In genomic region chr12:1916396-1917171, GRCh38 we compare ENCODE assay signal across 10 cellular contexts. TPM values are rescaled to one million over a fixed set of nuclear protein-coding genes. Genes with fewer than 3 reads are reported as not detected.
A peak's percentile ranks its signal among the peaks of the same experiment; 100 is the strongest.
DNase-seq lines count a peak whose midpoint lies in the region; ATAC-seq lines count a peak whose summit lies in the region.
"Had no signal": no experiment of that assay in that cellular context is flagged by ENCODE, and none has a peak within 500 bp of the region (broad histone marks: within the 10 kb centered on the region; RNA-seq: fewer than 3 reads in every experiment).

No MANE protein-coding gene starts in this region.

- peaks cover 28% of the 10 kb centered on the region for H3K4me1 Mint-ChIP-seq in activated CD4-positive, alpha-beta T cell treated with anti-CD3 and anti-CD28 coated beads, Interleukin-2, amount 10 ng/mL, durations not matched to agents 7 days and 5 days
- H3K4me1 Mint-ChIP-seq in stimulated activated effector memory CD8-positive, alpha-beta T cell treated with anti-CD3 and anti-CD28 coated beads, Interleukin-12 subunit alpha, Interleukin-12 subunit beta, amount 100 ng/mL, for 72 hours, result peaks cover 23% of the 10 kb centered on the region

- H3K4me3 Mint-ChIP-seq in activated CD4-positive, alpha-beta T cell treated with anti-CD3 and anti-CD28 coated beads, Interleukin-2, amount 10 ng/mL, durations not matched to agents 7 days and 5 days, result no peak overlapping the region
- H3K4me3 Mint-ChIP-seq in stimulated activated effector memory CD8-positive, alpha-beta T cell treated with anti-CD3 and anti-CD28 coated beads, Interleukin-12 subunit alpha, Interleukin-12 subunit beta, amount 100 ng/mL, for 72 hours, result no peak overlapping the region

- CTCF ChIA-PET in activated CD4-positive, alpha-beta T cell treated with anti-CD3 and anti-CD28 coated beads, Interleukin-2, amount 10 ng/mL, durations not matched to agents 7 days and 5 days (lab: Charles Lee), result interaction anchor here (0.6 to 1.4 kb wide), 5 partner anchors 13 to 1395 kb away, joined by 3 to 5 read pairs (median 3); no protein-coding TSS in a partner anchor

- H3K27ac Mint-ChIP-seq in activated CD4-positive, alpha-beta T cell treated with anti-CD3 and anti-CD28 coated beads, Interleukin-2, amount 10 ng/mL, durations not matched to agents 7 days and 5 days, result peak overlapping the region; percentile 93
- H3K27ac Mint-ChIP-seq in stimulated activated effector memory CD8-positive, alpha-beta T cell treated with anti-CD3 and anti-CD28 coated beads, Interleukin-12 subunit alpha, Interleukin-12 subunit beta, amount 100 ng/mL, for 72 hours, result peak overlapping the region; percentile 85

- POLR2A ChIA-PET in activated CD4-positive, alpha-beta T cell treated with anti-CD3 and anti-CD28 coated beads, Interleukin-2, amount 10 ng/mL, durations not matched to agents 7 days and 5 days (lab: Charles Lee), result no interaction called here

- H3K9me3 Mint-ChIP-seq in activated CD4-positive, alpha-beta T cell treated with anti-CD3 and anti-CD28 coated beads, Interleukin-2, amount 10 ng/mL, durations not matched to agents 7 days and 5 days, result no peaks in the 10 kb centered on the region
- no peaks in the 10 kb centered on the region for H3K9me3 Mint-ChIP-seq in stimulated activated effector memory CD8-positive, alpha-beta T cell treated with anti-CD3 and anti-CD28 coated beads, Interleukin-12 subunit alpha, Interleukin-12 subunit beta, amount 100 ng/mL, for 72 hours

- no peaks in the 10 kb centered on the region for H3K36me3 Mint-ChIP-seq in activated CD4-positive, alpha-beta T cell treated with anti-CD3 and anti-CD28 coated beads, Interleukin-2, amount 10 ng/mL, durations not matched to agents 7 days and 5 days (ENCODE audit: low read depth)
- H3K36me3 Mint-ChIP-seq in stimulated activated effector memory CD8-positive, alpha-beta T cell treated with anti-CD3 and anti-CD28 coated beads, Interleukin-12 subunit alpha, Interleukin-12 subunit beta, amount 100 ng/mL, for 72 hours, result no peaks in the 10 kb centered on the region

- ATAC-seq in stimulated activated effector memory CD8-positive, alpha-beta T cell treated with anti-CD3 and anti-CD28 coated beads, Interleukin-12 subunit alpha, Interleukin-12 subunit beta, amount 100 ng/mL, for 72 hours, result no peak
- ATAC-seq in GM21390 (IDR thresholded peaks at IDR 0.05; ENCODE audit: unreplicated experiment) (no peak), HG02678 (IDR thresholded peaks at IDR 0.05; ENCODE audit: unreplicated experiment) (no peak), HG02938 (IDR thresholded peaks at IDR 0.05; ENCODE audit: unreplicated experiment) (no peak)
- ATAC-seq: Panc1 had no signal

- DNase-seq in activated CD4-positive, alpha-beta T cell treated with anti-CD3 and anti-CD28 coated beads, Interleukin-2, amount 10 ng/mL, durations not matched to agents 7 days and 5 days, result no peak
- no peak for DNase-seq in activated CD4-positive, alpha-beta T cell treated with anti-CD3 and anti-CD28 coated beads for 48 hours
- DNase-seq in NCI-H2171 (lab: John Stamatoyannopoulos, UW) (peak; percentile 51), cardiac septum (ENCODE audit: low spot score) (peak; percentile 81)
- DNase-seq in stimulated activated effector memory CD8-positive, alpha-beta T cell treated with anti-CD3 and anti-CD28 coated beads, Interleukin-12 subunit alpha, Interleukin-12 subunit beta, amount 100 ng/mL, for 72 hours (ENCODE audit: low spot score in 2 of 2), result peak in 1 of 2 donors; percentile 41
- DNase-seq: stimulated activated CD4-positive, alpha-beta T cell treated with anti-CD3 and anti-CD28 coated beads, Interleukin-4, amount 100 ng/mL, for 4 hours had no signal

- intact Hi-C loops in cardiac septum (cut with DNase I), result no loop called here

- peaks cover 10% of the 10 kb centered on the region for H3K27me3 Mint-ChIP-seq in activated CD4-positive, alpha-beta T cell treated with anti-CD3 and anti-CD28 coated beads, Interleukin-2, amount 10 ng/mL, durations not matched to agents 7 days and 5 days

RNA-seq across cellular contexts. Expression of gene CACNA2D4, which starts 1.9 kb away (rescaled TPM):
- 10 to 100 TPM; 12.9 to 16.4 TPM for total RNA-seq in activated CD4-positive, alpha-beta T cell treated with anti-CD3 and anti-CD28 coated beads, Interleukin-2, amount 10 ng/mL, durations not matched to agents 7 days and 5 days
- 0.89 TPM for total RNA-seq in cardiac septum

Comparison
In these comparisons a context has a peak if more than half of its experiments do, and no peak if none do; other contexts are left out.
1. DNase-seq: peak in NCI-H2171 (single experiment) and cardiac septum (single experiment); none in activated CD4-positive, alpha-beta T cell treated with anti-CD3 and anti-CD28 coated beads, Interleukin-2, amount 10 ng/mL, durations not matched to agents 7 days and 5 days (single experiment) and activated CD4-positive, alpha-beta T cell treated with anti-CD3 and anti-CD28 coated beads for 48 hours (single experiment).